ENCODE assay signal across 20 cellular contexts in the genomic region with DNA sequence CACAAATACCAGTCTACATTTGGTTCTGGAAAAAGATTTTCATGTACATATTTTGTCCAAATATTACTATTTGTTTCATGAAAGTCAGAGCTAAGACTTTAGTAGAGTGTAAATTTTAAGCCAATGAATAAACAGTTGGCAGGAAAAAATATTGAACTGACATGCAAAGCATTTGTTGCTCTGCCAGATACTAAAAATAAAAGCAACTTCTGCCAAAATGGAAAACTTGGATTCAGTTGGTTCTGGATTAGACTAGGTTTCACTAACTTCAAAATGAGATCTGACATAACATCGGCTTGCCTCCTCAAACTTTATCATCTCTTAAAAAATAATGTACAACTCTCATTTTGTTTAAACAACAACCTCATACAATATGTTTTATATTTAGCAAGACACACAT. TPM values are rescaled to one million over a fixed set of nuclear protein-coding genes. Genes with fewer than 3 reads are reported as not detected.
DNase-seq lines count a peak whose midpoint lies in the region; ATAC-seq and TF ChIP-seq lines count a peak whose summit lies in the region.
"Had no signal": no experiment of that assay in that cellular context is flagged by ENCODE, and none has a peak within 500 bp of the region (broad histone marks: within the 10 kb centered on the region; RNA-seq: fewer than 3 reads in every experiment).

No MANE protein-coding gene starts in this region.

- no peak for TF ChIP-seq CTCF in coronary artery (IDR thresholded peaks at IDR 0.05)
- TF ChIP-seq CTCF in vagina (IDR thresholded peaks at IDR 0.05) = no peak

- peak overlapping the region; percentile 25 to 49 for H3K27ac ChIP-seq in coronary artery
- peak overlapping the region; percentile 27 for H3K27ac ChIP-seq in vagina
- H3K27ac ChIP-seq in SJCRH30 = no peak overlapping the region
- H3K27ac ChIP-seq: 22Rv1, BLaER1, HL-60, KMS-11 had no signal

- H3K9me3 ChIP-seq in vagina (no peaks in the 10 kb centered on the region), SJCRH30 (replicated peaks) (no peaks in the 10 kb centered on the region)
- H3K9me3 ChIP-seq: BLaER1 had no signal

- no peak overlapping the region for H3K4me3 ChIP-seq in coronary artery
- no peak overlapping the region for H3K4me3 ChIP-seq in vagina
- H3K4me3 ChIP-seq in SJCRH30 = no peak overlapping the region
- H3K4me3 ChIP-seq: BLaER1 had no signal

- ATAC-seq in Right ventricle myocardium superior (ENCODE audit: poor library complexity) = peak; percentile 55
- peak; percentile 51 for ATAC-seq in left lobe of liver
- no peak for ATAC-seq in GM21717 (IDR thresholded peaks at IDR 0.05; ENCODE audit: unreplicated experiment)

- DNase-seq in Right ventricle myocardium superior (no peak), cardiac septum (ENCODE audit: low spot score) (no peak), coronary artery (ENCODE audit: low spot score) (no peak), left lobe of liver (ENCODE audit: low spot score) (no peak), vagina (ENCODE audit: extremely low spot score in 2 of 2) (no peak), posterior cingulate gyrus (no peak), SJCRH30 (no peak)
- DNase-seq: CD4-positive, alpha-beta memory T cell; EL; H9; MV-4-11; NCI-H1694 treated with DMSO at 0.1 percent for 48 hours; NCI-H510A treated with DMSO at 0.1 percent for 48 hours; NCI-H774; SIG-M5 had no signal

- TF ChIP-seq POLR2A in vagina (IDR thresholded peaks at IDR 0.05) = no peak

- H3K4me1 ChIP-seq in vagina (peaks cover 6% of the 10 kb centered on the region), SJCRH30 (peaks cover 16% of the 10 kb centered on the region)
- H3K4me1 ChIP-seq: BLaER1 had no signal

- peaks cover 0 to 4% of the 10 kb centered on the region in 2 donors for H3K36me3 ChIP-seq in vagina
- H3K36me3 ChIP-seq in SJCRH30 = peaks cover 22% of the 10 kb centered on the region

- intact Hi-C loops in Right ventricle myocardium superior (cut with DNase I) = no loop called here
- intact Hi-C loops in cardiac septum (cut with DNase I) = no loop called here
- intact Hi-C loops in vagina (cut with DNase I) = no loop called here
- intact Hi-C loops in posterior cingulate gyrus (cut with DNase I) = no loop called here

- H3K27me3 ChIP-seq in vagina = no peaks in the 10 kb centered on the region
- H3K27me3 ChIP-seq in SJCRH30 = no peaks in the 10 kb centered on the region
- H3K27me3 ChIP-seq: BLaER1 had no signal

RNA-seq across cellular contexts. Expression of a gene that starts 34.9 kb away (rescaled TPM):
- total RNA-seq in Right ventricle myocardium superior (58.8 TPM), cardiac septum (62.7 TPM), left lobe of liver (18.2 TPM), vagina (23.1 TPM)
- total RNA-seq in SJCRH30 (2014; rRNA removed; shearing (Covaris generic)) = 50.3 and 59.5 TPM in 2 replicates
